ENCODE assay signal across 18 cellular contexts in genomic region chr14:61742383-61742782, GRCh38. TPM values are rescaled to one million over a fixed set of nuclear protein-coding genes. Genes with fewer than 3 reads are reported as not detected.
DNase-seq lines count a peak whose midpoint lies in the region; FAIRE-seq and TF ChIP-seq lines count a peak whose summit lies in the region.
"Had no signal": no experiment of that assay in that cellular context is flagged by ENCODE, and none has a peak within 500 bp of the region (broad histone marks: within the 10 kb centered on the region; RNA-seq: fewer than 3 reads in every experiment).

No MANE protein-coding gene starts in this region.

- peaks cover 9% of the 10 kb centered on the region for H3K4me1 ChIP-seq in cardiac muscle cell (ENCODE audit: low read depth)
- peaks cover 32% of the 10 kb centered on the region for H3K4me1 ChIP-seq in osteoblast (ENCODE audit: insufficient read depth, low read length)

- H3K9me3 ChIP-seq in cardiac muscle cell (ENCODE audit: low read depth) (no peaks in the 10 kb centered on the region), osteoblast (ENCODE audit: low read depth, low read length) (no peaks in the 10 kb centered on the region)

- H3K27me3 ChIP-seq in cardiac muscle cell (no peaks in the 10 kb centered on the region), osteoblast (ENCODE audit: insufficient read depth, low read length) (no peaks in the 10 kb centered on the region)

- no peak for DNase-seq in cardiac muscle cell (ENCODE audit: low read depth in 1 of 2, low spot score in 1 of 2)
- DNase-seq in cardiac septum (ENCODE audit: low spot score): no peak
- DNase-seq in GM19239 (ENCODE audit: insufficient read length, low spot score): no peak
- DNase-seq in RWPE1 (ENCODE audit: low spot score): no peak
- no peak for DNase-seq in osteoblast (ENCODE audit: insufficient read length, low spot score, missing footprints)
- no peak for DNase-seq in NCI-H187 treated with DMSO at 0.1 percent for 48 hours (lab: John Stamatoyannopoulos, UW)
- DNase-seq in NCI-H226: no peak
- DNase-seq: AML-193; C1 segment of cervical spinal cord; Calu3; CD8-positive, alpha-beta memory T cell; DMS153; NCI-H1417; NCI-H1694 treated with DMSO at 0.1 percent for 48 hours; NCI-H510A treated with DMSO at 0.1 percent for 48 hours; NCI-H748 treated with DMSO at 0.1 percent for 48 hours; Right ventricle myocardium superior had no signal

- H4K20me1 ChIP-seq in osteoblast (ENCODE audit: insufficient read depth, low read length): peaks cover 34% of the 10 kb centered on the region

- H3K27ac ChIP-seq in cardiac muscle cell (peak overlapping the region; percentile 55), RWPE1 (peak overlapping the region; percentile 51), osteoblast (ENCODE audit: low read depth, low read length) (peak overlapping the region; percentile 47)

- CTCF ChIA-PET in RWPE1 (lab: Yijun Ruan, JAX): interaction anchor here (0.6 to 0.9 kb wide), 3 partner anchors 12 to 1546 kb away, joined by 3 to 7 read pairs (median 3); no protein-coding TSS in a partner anchor

- H3K4me3 ChIP-seq in cardiac muscle cell: no peak overlapping the region
- no peak overlapping the region for H3K4me3 ChIP-seq in osteoblast (ENCODE audit: insufficient read depth, low read length)

- H3K36me3 ChIP-seq in cardiac muscle cell (peaks cover 84% of the 10 kb centered on the region), osteoblast (ENCODE audit: insufficient read depth, low read length) (peaks cover 96% of the 10 kb centered on the region)

- POLR2A ChIA-PET in RWPE1 (lab: Yijun Ruan, JAX; ENCODE audit: low non-redundant PET): no interaction called here

- peaks cover 83% of the 10 kb centered on the region for H3K79me2 ChIP-seq in osteoblast (ENCODE audit: insufficient read depth, low read length)

- intact Hi-C loops in cardiac septum (cut with DNase I): no loop called here

- TF ChIP-seq CTCF in cardiac muscle cell (IDR thresholded peaks at IDR 0.05; ENCODE audit: low read depth, low read length): no peak
- no peak for TF ChIP-seq CTCF in RWPE1 (conservative IDR thresholded peaks at IDR 0.05; ENCODE audit: low read depth)
- no peak for TF ChIP-seq CTCF in osteoblast (IDR thresholded peaks at IDR 0.05; ENCODE audit: extremely low read depth, low read depth, low read length)

- H3K4me2 ChIP-seq in osteoblast (ENCODE audit: insufficient read depth, low read length): no peak overlapping the region

- peak; percentile 35 for FAIRE-seq in GM19239 (lab: Jason Lieb, UNC)
- FAIRE-seq: GM12892 had no signal

- H2AFZ ChIP-seq in osteoblast (ENCODE audit: low read length): no peak overlapping the region

RNA-seq across cellular contexts. Expression of gene SNAPC1, which starts 19.8 kb away (rescaled TPM):
- total RNA-seq in cardiac muscle cell: 12.9 and 13.0 TPM in 2 replicates
- 17.3 and 23.8 TPM in 2 replicates for polyA plus RNA-seq in cardiac muscle cell
- 5.0 TPM for total RNA-seq in cardiac septum
- total RNA-seq in osteoblast: 26.5 and 35.8 TPM in 2 replicates

RNA-seq across cellular contexts. Expression of gene HIF1A, which starts 47.1 kb away (rescaled TPM):
- 107 and 108 TPM in 2 replicates for total RNA-seq in cardiac muscle cell
- polyA plus RNA-seq in cardiac muscle cell: 119 and 166 TPM in 2 replicates
- total RNA-seq in cardiac septum: 73.2 TPM
- total RNA-seq in osteoblast: 611 and 816 TPM in 2 replicates
